In the genomic region with DNA sequence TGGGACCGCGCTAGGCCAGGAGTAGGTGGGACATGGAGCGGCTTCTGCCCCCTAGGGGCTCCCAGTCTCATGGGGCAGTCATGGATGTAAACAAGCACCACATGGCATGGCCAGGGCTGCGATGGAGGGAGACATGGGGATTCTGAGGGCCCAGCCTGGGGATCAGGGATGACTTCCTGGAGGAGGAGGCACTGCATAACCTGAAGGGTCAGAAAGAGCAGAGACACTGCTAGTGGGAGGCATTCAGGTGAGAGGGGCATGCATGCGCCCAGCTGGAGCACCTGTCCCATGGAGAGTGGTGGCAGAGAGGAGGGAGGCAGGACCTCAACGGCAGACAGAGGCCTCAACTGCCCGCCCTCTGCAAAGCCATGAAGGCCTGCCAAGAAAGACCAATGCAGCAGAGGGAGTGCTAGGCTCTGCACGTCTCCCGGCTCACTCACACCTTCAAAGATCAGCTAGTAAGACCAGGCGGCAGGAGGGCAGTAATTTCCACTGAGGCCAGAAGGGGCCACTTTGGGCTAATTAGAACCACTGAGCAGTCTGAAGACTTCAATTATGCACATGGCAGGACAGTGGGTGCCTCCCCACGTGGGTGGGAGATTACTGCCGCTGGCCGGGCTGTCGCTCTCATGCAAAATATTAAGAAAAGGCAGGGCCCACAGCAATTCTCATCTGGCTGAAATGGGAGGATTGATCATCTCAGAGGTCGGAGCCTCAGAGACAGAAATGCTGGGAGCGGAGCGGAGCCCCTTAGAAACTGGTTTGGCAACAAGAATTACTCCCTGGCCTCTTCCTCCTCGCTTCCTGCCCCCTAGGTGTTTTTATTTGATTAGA, we compare ENCODE assay signal across 1 cellular context.
TF ChIP-seq lines count a peak whose summit lies in the region.

No MANE protein-coding gene starts in this region.

TF ChIP-seq in HCT116, 20 proteins besides CTCF, POLR2A, EP300 and RAD21:
- no peak for TF ChIP-seq SRF (IDR thresholded peaks at IDR 0.05; ENCODE audit: low read depth)
- TF ChIP-seq JUND (IDR thresholded peaks at IDR 0.05) = no peak
- no peak for TF ChIP-seq ZFX (IDR thresholded peaks at IDR 0.05)
- TF ChIP-seq TCF7L2 (IDR thresholded peaks at IDR 0.05; ENCODE audit: borderline replicate concordance, extremely low read depth, insufficient read depth, insufficient read length) = no peak
- TF ChIP-seq EZH2phosphoT487 (IDR thresholded peaks at IDR 0.05; ENCODE audit: borderline replicate concordance) = no peak
- no peak for TF ChIP-seq EGR1 (IDR thresholded peaks at IDR 0.05; ENCODE audit: low read depth)
- TF ChIP-seq CBX3 (IDR thresholded peaks at IDR 0.05; ENCODE audit: low read depth) = no peak
- no peak for TF ChIP-seq YY1 (IDR thresholded peaks at IDR 0.05; ENCODE audit: extremely low read depth, insufficient replicate concordance, low read depth, low read length)
- TF ChIP-seq ELF1 (IDR thresholded peaks at IDR 0.05; ENCODE audit: borderline replicate concordance, low read depth) = no peak
- TF ChIP-seq SP1 (IDR thresholded peaks at IDR 0.05; ENCODE audit: low read depth) = no peak
- no peak for TF ChIP-seq SIN3A (IDR thresholded peaks at IDR 0.05; ENCODE audit: low read depth)
- no peak for TF ChIP-seq FOSL1 (IDR thresholded peaks at IDR 0.05; ENCODE audit: low read depth)
- TF ChIP-seq ZNF274 (IDR thresholded peaks at IDR 0.05; ENCODE audit: low read depth, low read length) = no peak
- TF ChIP-seq, protein P1, sequence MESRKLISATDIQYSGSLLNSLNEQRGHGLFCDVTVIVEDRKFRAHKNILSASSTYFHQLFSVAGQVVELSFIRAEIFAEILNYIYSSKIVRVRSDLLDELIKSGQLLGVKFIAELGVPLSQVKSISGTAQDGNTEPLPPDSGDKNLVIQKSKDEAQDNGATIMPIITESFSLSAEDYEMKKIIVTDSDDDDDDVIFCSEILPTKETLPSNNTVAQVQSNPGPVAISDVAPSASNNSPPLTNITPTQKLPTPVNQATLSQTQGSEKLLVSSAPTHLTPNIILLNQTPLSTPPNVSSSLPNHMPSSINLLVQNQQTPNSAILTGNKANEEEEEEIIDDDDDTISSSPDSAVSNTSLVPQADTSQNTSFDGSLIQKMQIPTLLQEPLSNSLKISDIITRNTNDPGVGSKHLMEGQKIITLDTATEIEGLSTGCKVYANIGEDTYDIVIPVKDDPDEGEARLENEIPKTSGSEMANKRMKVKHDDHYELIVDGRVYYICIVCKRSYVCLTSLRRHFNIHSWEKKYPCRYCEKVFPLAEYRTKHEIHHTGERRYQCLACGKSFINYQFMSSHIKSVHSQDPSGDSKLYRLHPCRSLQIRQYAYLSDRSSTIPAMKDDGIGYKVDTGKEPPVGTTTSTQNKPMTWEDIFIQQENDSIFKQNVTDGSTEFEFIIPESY (IDR thresholded peaks at IDR 0.05; ENCODE audit: extremely low read depth, insufficient replicate concordance, low read length) = no peak
- TF ChIP-seq, protein P2, sequence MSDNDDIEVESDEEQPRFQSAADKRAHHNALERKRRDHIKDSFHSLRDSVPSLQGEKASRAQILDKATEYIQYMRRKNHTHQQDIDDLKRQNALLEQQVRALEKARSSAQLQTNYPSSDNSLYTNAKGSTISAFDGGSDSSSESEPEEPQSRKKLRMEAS (IDR thresholded peaks at IDR 0.05) = no peak
- TF ChIP-seq POLR2AphosphoS5 (IDR thresholded peaks at IDR 0.05; ENCODE audit: low read depth, low read length) = no peak
